Comparison of ENCODE assay signal across 8 cellular contexts in genomic region chr20:41029150-41029872, GRCh38. TPM values are rescaled to one million over a fixed set of nuclear protein-coding genes. Genes with fewer than 3 reads are reported as not detected.
DNase-seq lines count a peak whose midpoint lies in the region; ATAC-seq and TF ChIP-seq lines count a peak whose summit lies in the region.

No MANE protein-coding gene starts in this region.

- H3K36me3 ChIP-seq in heart right ventricle = peaks cover 0 to 11% (median 0%) of the 10 kb centered on the region in 9 donors

- peaks cover 6 to 56% (median 50%) of the 10 kb centered on the region in 9 donors for H3K4me1 ChIP-seq in heart right ventricle

- H3K27me3 Mint-ChIP-seq in activated naive CD8-positive, alpha-beta T cell treated with anti-CD3 and anti-CD28 coated beads for 36 hours = no peaks in the 10 kb centered on the region

- H3K9me3 ChIP-seq in heart right ventricle = no peaks in the 10 kb centered on the region

- no peaks in the 10 kb centered on the region for H3K27me3 ChIP-seq in heart right ventricle

- TF ChIP-seq CTCF in heart right ventricle (IDR thresholded peaks at IDR 0.05) = no peak

- peak overlapping the region; percentile 86 for H3K4me3 Mint-ChIP-seq in activated naive CD8-positive, alpha-beta T cell treated with anti-CD3 and anti-CD28 coated beads for 36 hours

- H3K4me1 Mint-ChIP-seq in activated naive CD8-positive, alpha-beta T cell treated with anti-CD3 and anti-CD28 coated beads for 36 hours = peaks cover 44% of the 10 kb centered on the region

- 0 to 1% methylated on average over 59 to 68 of the region's 68 CpGs for WGBS in heart right ventricle, 2 donors

- H3K36me3 Mint-ChIP-seq in activated naive CD8-positive, alpha-beta T cell treated with anti-CD3 and anti-CD28 coated beads for 36 hours = peaks cover 39% of the 10 kb centered on the region

- H3K4me3 ChIP-seq in heart right ventricle = peak overlapping the region; percentile 81 to 100 (median 92)

- peak overlapping the region; percentile 90 to 100 (median 97) for H3K27ac ChIP-seq in heart right ventricle

- no peaks in the 10 kb centered on the region for H3K9me3 Mint-ChIP-seq in activated naive CD8-positive, alpha-beta T cell treated with anti-CD3 and anti-CD28 coated beads for 36 hours

- H3K27ac Mint-ChIP-seq in activated naive CD8-positive, alpha-beta T cell treated with anti-CD3 and anti-CD28 coated beads for 36 hours = peak overlapping the region; percentile 91

- intact Hi-C loops in heart right ventricle (cut with DNase I) = loop anchor here in 4 of 10 donors (2.0 to 10.0 kb wide), 4 partner anchors 13 to 48 kb away; no protein-coding TSS in a partner anchor

- ATAC-seq in HG03064 (IDR thresholded peaks at IDR 0.05; ENCODE audit: low read depth, unreplicated experiment) (peak; percentile 6), heart right ventricle (peak in 7 of 8 donors; percentile 21 to 47 (median 34)), GM18519 (IDR thresholded peaks at IDR 0.05; ENCODE audit: low FRiP score, unreplicated experiment) (no peak)

- DNase-seq in activated T-cell treated with anti-CD3 and anti-CD28 coated beads for 1 hour (ENCODE audit: low read depth) = peak; percentile 14
- no peak for DNase-seq in activated T-cell treated with anti-CD3 and anti-CD28 coated beads for 4 hours
- DNase-seq in OCI-M1 (lab: John Stamatoyannopoulos, UW) = peak; percentile 62
- peak; percentile 59 for DNase-seq in activated naive CD8-positive, alpha-beta T cell treated with anti-CD3 and anti-CD28 coated beads for 36 hours
- DNase-seq in heart right ventricle = peak in 1 of 2 donors; percentile 39
- peak; percentile 86 for DNase-seq in retina

RNA-seq across cellular contexts. Expression of gene TOP1, which starts 0.7 kb away (rescaled TPM):
- total RNA-seq in activated naive CD8-positive, alpha-beta T cell treated with anti-CD3 and anti-CD28 coated beads for 36 hours = 100 to 1,000 TPM in 1 of 2 experiments, 10 to 100 TPM in 1; 99.6 to 102 TPM
- total RNA-seq in heart right ventricle = 10 to 100 TPM; 19.3 to 28.3 (median 23.8) TPM
- polyA plus RNA-seq in heart right ventricle = 10 to 100 TPM; 13.5 to 15.0 TPM
